2 cellular contexts compared by ENCODE assay signal in the genomic region with DNA sequence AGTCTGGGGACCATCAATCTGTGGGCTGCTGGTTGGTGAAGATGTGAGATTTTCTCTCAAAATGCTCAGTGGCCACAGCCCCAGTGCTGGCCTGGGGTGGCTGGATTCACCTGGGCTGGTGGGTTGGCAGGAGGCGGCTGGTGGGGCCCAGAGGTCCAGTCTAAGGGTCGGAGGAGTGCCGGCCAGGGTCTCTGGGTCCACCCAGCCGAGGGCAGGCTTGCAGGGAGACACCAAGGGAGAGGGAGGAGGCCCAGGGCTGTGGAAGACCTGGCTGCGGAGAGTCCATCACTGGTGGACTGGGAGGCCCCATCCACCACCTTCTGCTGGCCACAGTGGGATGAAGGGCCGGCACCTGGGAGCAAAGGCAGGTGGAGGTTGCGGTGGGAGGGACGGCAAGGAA.
TF ChIP-seq lines count a peak whose summit lies in the region.

No MANE protein-coding gene starts in this region.

TF ChIP-seq in WTC11, 78 proteins besides CTCF, POLR2A, EP300 and RAD21:
- TF ChIP-seq, protein P1, sequence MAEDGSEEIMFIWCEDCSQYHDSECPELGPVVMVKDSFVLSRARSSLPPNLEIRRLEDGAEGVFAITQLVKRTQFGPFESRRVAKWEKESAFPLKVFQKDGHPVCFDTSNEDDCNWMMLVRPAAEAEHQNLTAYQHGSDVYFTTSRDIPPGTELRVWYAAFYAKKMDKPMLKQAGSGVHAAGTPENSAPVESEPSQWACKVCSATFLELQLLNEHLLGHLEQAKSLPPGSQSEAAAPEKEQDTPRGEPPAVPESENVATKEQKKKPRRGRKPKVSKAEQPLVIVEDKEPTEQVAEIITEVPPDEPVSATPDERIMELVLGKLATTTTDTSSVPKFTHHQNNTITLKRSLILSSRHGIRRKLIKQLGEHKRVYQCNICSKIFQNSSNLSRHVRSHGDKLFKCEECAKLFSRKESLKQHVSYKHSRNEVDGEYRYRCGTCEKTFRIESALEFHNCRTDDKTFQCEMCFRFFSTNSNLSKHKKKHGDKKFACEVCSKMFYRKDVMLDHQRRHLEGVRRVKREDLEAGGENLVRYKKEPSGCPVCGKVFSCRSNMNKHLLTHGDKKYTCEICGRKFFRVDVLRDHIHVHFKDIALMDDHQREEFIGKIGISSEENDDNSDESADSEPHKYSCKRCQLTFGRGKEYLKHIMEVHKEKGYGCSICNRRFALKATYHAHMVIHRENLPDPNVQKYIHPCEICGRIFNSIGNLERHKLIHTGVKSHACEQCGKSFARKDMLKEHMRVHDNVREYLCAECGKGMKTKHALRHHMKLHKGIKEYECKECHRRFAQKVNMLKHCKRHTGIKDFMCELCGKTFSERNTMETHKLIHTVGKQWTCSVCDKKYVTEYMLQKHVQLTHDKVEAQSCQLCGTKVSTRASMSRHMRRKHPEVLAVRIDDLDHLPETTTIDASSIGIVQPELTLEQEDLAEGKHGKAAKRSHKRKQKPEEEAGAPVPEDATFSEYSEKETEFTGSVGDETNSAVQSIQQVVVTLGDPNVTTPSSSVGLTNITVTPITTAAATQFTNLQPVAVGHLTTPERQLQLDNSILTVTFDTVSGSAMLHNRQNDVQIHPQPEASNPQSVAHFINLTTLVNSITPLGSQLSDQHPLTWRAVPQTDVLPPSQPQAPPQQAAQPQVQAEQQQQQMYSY (CRISPR knock-in tag; IDR thresholded peaks at IDR 0.05), result peak; percentile 59; the same call in 1 of the 2 replicates
- TF ChIP-seq, protein P2, sequence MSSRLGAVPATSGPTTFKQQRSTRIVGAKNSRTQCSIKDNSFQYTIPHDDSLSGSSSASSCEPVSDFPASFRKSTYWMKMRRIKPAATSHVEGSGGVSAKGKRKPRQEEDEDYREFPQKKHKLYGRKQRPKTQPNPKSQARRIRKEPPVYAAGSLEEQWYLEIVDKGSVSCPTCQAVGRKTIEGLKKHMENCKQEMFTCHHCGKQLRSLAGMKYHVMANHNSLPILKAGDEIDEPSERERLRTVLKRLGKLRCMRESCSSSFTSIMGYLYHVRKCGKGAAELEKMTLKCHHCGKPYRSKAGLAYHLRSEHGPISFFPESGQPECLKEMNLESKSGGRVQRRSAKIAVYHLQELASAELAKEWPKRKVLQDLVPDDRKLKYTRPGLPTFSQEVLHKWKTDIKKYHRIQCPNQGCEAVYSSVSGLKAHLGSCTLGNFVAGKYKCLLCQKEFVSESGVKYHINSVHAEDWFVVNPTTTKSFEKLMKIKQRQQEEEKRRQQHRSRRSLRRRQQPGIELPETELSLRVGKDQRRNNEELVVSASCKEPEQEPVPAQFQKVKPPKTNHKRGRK (CRISPR knock-in tag; IDR thresholded peaks at IDR 0.05; ENCODE audit: borderline replicate concordance), result no peak

TF ChIP-seq in GM23338, 12 proteins besides CTCF, POLR2A, EP300 and RAD21 (continued from another document):
- TF ChIP-seq, protein P3, sequence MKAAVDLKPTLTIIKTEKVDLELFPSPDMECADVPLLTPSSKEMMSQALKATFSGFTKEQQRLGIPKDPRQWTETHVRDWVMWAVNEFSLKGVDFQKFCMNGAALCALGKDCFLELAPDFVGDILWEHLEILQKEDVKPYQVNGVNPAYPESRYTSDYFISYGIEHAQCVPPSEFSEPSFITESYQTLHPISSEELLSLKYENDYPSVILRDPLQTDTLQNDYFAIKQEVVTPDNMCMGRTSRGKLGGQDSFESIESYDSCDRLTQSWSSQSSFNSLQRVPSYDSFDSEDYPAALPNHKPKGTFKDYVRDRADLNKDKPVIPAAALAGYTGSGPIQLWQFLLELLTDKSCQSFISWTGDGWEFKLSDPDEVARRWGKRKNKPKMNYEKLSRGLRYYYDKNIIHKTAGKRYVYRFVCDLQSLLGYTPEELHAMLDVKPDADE (IDR thresholded peaks at IDR 0.05), result no peak
- TF ChIP-seq EZH2 (IDR thresholded peaks at IDR 0.05; ENCODE audit: low read depth, unreplicated experiment) (no peak), JUNB (IDR thresholded peaks at IDR 0.05; ENCODE audit: unreplicated experiment) (no peak), CREB1 (CRISPR knock-in tag; IDR thresholded peaks at IDR 0.05; ENCODE audit: low read depth) (no peak)
- TF ChIP-seq, protein P4, sequence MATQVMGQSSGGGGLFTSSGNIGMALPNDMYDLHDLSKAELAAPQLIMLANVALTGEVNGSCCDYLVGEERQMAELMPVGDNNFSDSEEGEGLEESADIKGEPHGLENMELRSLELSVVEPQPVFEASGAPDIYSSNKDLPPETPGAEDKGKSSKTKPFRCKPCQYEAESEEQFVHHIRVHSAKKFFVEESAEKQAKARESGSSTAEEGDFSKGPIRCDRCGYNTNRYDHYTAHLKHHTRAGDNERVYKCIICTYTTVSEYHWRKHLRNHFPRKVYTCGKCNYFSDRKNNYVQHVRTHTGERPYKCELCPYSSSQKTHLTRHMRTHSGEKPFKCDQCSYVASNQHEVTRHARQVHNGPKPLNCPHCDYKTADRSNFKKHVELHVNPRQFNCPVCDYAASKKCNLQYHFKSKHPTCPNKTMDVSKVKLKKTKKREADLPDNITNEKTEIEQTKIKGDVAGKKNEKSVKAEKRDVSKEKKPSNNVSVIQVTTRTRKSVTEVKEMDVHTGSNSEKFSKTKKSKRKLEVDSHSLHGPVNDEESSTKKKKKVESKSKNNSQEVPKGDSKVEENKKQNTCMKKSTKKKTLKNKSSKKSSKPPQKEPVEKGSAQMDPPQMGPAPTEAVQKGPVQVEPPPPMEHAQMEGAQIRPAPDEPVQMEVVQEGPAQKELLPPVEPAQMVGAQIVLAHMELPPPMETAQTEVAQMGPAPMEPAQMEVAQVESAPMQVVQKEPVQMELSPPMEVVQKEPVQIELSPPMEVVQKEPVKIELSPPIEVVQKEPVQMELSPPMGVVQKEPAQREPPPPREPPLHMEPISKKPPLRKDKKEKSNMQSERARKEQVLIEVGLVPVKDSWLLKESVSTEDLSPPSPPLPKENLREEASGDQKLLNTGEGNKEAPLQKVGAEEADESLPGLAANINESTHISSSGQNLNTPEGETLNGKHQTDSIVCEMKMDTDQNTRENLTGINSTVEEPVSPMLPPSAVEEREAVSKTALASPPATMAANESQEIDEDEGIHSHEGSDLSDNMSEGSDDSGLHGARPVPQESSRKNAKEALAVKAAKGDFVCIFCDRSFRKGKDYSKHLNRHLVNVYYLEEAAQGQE (IDR thresholded peaks at IDR 0.05; ENCODE audit: unreplicated experiment), result no peak
- TF ChIP-seq, protein P5, sequence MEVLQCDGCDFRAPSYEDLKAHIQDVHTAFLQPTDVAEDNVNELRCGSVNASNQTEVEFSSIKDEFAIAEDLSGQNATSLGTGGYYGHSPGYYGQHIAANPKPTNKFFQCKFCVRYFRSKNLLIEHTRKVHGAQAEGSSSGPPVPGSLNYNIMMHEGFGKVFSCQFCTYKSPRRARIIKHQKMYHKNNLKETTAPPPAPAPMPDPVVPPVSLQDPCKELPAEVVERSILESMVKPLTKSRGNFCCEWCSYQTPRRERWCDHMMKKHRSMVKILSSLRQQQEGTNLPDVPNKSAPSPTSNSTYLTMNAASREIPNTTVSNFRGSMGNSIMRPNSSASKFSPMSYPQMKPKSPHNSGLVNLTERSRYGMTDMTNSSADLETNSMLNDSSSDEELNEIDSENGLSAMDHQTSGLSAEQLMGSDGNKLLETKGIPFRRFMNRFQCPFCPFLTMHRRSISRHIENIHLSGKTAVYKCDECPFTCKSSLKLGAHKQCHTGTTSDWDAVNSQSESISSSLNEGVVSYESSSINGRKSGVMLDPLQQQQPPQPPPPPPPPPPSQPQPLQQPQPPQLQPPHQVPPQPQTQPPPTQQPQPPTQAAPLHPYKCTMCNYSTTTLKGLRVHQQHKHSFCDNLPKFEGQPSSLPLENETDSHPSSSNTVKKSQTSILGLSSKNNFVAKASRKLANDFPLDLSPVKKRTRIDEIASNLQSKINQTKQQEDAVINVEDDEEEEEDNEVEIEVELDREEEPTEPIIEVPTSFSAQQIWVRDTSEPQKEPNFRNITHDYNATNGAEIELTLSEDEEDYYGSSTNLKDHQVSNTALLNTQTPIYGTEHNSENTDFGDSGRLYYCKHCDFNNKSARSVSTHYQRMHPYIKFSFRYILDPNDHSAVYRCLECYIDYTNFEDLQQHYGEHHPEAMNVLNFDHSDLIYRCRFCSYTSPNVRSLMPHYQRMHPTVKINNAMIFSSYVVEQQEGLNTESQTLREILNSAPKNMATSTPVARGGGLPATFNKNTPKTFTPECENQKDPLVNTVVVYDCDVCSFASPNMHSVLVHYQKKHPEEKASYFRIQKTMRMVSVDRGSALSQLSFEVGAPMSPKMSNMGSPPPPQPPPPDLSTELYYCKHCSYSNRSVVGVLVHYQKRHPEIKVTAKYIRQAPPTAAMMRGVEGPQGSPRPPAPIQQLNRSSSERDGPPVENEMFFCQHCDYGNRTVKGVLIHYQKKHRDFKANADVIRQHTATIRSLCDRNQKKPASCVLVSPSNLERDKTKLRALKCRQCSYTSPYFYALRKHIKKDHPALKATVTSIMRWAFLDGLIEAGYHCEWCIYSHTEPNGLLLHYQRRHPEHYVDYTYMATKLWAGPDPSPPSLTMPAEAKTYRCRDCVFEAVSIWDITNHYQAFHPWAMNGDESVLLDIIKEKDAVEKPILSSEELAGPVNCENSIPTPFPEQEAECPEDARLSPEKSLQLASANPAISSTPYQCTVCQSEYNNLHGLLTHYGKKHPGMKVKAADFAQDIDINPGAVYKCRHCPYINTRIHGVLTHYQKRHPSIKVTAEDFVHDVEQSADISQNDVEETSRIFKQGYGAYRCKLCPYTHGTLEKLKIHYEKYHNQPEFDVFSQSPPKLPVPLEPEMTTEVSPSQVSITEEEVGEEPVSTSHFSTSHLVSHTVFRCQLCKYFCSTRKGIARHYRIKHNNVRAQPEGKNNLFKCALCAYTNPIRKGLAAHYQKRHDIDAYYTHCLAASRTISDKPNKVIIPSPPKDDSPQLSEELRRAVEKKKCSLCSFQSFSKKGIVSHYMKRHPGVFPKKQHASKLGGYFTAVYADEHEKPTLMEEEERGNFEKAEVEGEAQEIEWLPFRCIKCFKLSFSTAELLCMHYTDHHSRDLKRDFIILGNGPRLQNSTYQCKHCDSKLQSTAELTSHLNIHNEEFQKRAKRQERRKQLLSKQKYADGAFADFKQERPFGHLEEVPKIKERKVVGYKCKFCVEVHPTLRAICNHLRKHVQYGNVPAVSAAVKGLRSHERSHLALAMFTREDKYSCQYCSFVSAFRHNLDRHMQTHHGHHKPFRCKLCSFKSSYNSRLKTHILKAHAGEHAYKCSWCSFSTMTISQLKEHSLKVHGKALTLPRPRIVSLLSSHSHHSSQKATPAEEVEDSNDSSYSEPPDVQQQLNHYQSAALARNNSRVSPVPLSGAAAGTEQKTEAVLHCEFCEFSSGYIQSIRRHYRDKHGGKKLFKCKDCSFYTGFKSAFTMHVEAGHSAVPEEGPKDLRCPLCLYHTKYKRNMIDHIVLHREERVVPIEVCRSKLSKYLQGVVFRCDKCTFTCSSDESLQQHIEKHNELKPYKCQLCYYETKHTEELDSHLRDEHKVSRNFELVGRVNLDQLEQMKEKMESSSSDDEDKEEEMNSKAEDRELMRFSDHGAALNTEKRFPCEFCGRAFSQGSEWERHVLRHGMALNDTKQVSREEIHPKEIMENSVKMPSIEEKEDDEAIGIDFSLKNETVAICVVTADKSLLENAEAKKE (CRISPR knock-in tag; IDR thresholded peaks at IDR 0.05), result no peak
